15 cellular contexts compared by ENCODE assay signal in the genomic region with DNA sequence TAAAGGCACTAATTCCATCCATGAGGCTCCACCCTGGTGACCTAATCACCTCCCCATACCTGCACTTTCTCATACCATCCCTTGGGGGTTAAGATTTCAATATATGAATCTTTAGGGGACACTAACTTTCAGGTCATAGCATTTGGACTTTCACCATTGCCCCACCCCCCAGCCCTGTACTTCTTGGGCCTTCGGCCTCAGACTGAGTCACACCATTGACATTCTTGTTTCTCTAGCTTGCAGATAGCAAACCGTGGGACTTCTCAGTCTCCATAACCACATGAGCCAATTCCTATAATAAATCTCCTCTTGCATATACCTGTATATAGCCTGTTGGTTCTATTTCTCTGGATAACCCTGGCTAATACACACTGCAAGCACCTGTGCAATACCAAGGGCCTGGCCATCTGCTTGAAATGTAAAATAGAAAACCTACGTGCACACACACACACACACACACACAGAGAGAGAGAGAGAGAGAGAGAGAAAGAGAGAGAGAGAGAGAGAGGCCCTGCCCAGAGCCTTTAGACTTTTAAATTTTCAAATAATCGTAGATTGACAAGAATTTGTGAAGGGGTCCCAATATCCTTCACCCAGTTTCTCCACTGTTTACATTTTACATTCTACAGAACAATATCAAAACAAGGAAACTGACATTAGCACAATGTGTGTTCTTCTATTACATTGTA. TPM values are rescaled to one million over a fixed set of nuclear protein-coding genes. Genes with fewer than 3 reads are reported as not detected.
DNase-seq lines count a peak whose midpoint lies in the region; ATAC-seq and TF ChIP-seq lines count a peak whose summit lies in the region.
"Had no signal": no experiment of that assay in that cellular context is flagged by ENCODE, and none has a peak within 500 bp of the region (broad histone marks: within the 10 kb centered on the region; RNA-seq: fewer than 3 reads in every experiment).

No MANE protein-coding gene starts in this region.

- no peak overlapping the region for H2AFZ ChIP-seq in fibroblast of lung (ENCODE audit: low read length)

- H3K27ac ChIP-seq in fibroblast of lung (ENCODE audit: insufficient read depth, low read length) (no peak overlapping the region), right lobe of liver (no peak overlapping the region)
- H3K27ac ChIP-seq: thyroid gland had no signal

- no peak overlapping the region for H3K9ac ChIP-seq in fibroblast of lung (ENCODE audit: insufficient read depth, low read length)

- no peak overlapping the region for H3K4me2 ChIP-seq in fibroblast of lung (ENCODE audit: extremely low read depth, insufficient read depth, low read length)

- H3K36me3 ChIP-seq in fibroblast of lung (ENCODE audit: control insufficient read depth, insufficient read depth, low read length) (no peaks in the 10 kb centered on the region), right lobe of liver (no peaks in the 10 kb centered on the region)
- H3K36me3 ChIP-seq: thyroid gland had no signal

- H4K20me1 ChIP-seq in fibroblast of lung (ENCODE audit: control insufficient read depth, extremely low read depth, insufficient read depth, low read length), result no peaks in the 10 kb centered on the region

- TF ChIP-seq CTCF in fibroblast of lung (conservative IDR thresholded peaks at IDR 0.05 in 1 of 2, IDR thresholded peaks at IDR 0.05 in 1 of 2; ENCODE audit: low read depth in 1 of 2, low read length in 2 of 2) (no peak), right lobe of liver (IDR thresholded peaks at IDR 0.05) (no peak)

- H3K4me1 ChIP-seq in fibroblast of lung (ENCODE audit: control insufficient read depth, extremely low read depth, insufficient read depth, low read length) (peaks cover 4% of the 10 kb centered on the region), right lobe of liver (no peaks in the 10 kb centered on the region)
- H3K4me1 ChIP-seq: thyroid gland had no signal

- WGBS in right lobe of liver (ENCODE audit: insufficient coverage, low coverage, low lambda C conversion rate, missing lambda C conversion rate), result 45% methylated on average over 4 of the region's 4 CpGs

- H3K9me3 ChIP-seq in fibroblast of lung (ENCODE audit: control insufficient read depth, insufficient read depth, low read depth, low read length) (no peaks in the 10 kb centered on the region), right lobe of liver (no peaks in the 10 kb centered on the region)
- H3K9me3 ChIP-seq: thyroid gland had no signal

- ATAC-seq in right lobe of liver, result no peak
- ATAC-seq: naive thymus-derived CD8-positive, alpha-beta T cell; Panc1 had no signal

- peaks cover 4% of the 10 kb centered on the region for H3K27me3 ChIP-seq in fibroblast of lung (ENCODE audit: control insufficient read depth, insufficient read depth, low read length)
- H3K27me3 ChIP-seq in right lobe of liver, result no peaks in the 10 kb centered on the region
- H3K27me3 ChIP-seq: thyroid gland had no signal

- intact Hi-C loops in right lobe of liver (cut with DNase I), result no loop called here

- H3K4me3 ChIP-seq in fibroblast of lung (replicated peaks in 1 of 4; ENCODE audit: control extremely low read depth in 1 of 4, insufficient read depth in 1 of 4, low read depth in 3 of 4, low read length in 4 of 4) (no peak overlapping the region), right lobe of liver (no peak overlapping the region)
- H3K4me3 ChIP-seq: thyroid gland had no signal

- TF ChIP-seq POLR2A in right lobe of liver (IDR thresholded peaks at IDR 0.05), result no peak

- peak; percentile 89 for DNase-seq in ELR (ENCODE audit: low read depth)
- DNase-seq in RKO (ENCODE audit: low spot score), result peak; percentile 49
- DNase-seq in fibroblast of lung (ENCODE audit: low read depth in 2 of 2), result peak; percentile 75 to 89
- DNase-seq in renal cortical epithelial cell (ENCODE audit: low read depth), result peak; percentile 80
- DNase-seq in NCI-H524 treated with DMSO at 0.1 percent for 48 hours (lab: John Stamatoyannopoulos, UW), result no peak
- no peak for DNase-seq in right lobe of liver
- DNase-seq in stimulated activated naive CD4-positive, alpha-beta T cell (lab: John Stamatoyannopoulos, UW), result no peak
- DNase-seq in nucleus accumbens (lab: John Stamatoyannopoulos, UW), result no peak
- DNase-seq: activated CD4-positive, alpha-beta T cell treated with anti-CD3 and anti-CD28 coated beads, Interleukin-2, amount 50 U/mL, for 48 hours; activated naive CD4-positive, alpha-beta T cell treated with Interleukin-2 at 50 U/mL for 16 hours; T-helper 2 cell; thyroid gland had no signal

- no peaks in the 10 kb centered on the region for H3K79me2 ChIP-seq in fibroblast of lung (ENCODE audit: control insufficient read depth, insufficient read depth, low read length)

RNA-seq across cellular contexts. Expression of a gene that starts 25.3 kb away (rescaled TPM):
- total RNA-seq in fibroblast of lung, result 0.26 TPM in 1 of 2 replicates, not detected in the other
- 0.08 and 0.09 TPM in 2 replicates for polyA plus RNA-seq in fibroblast of lung
- 0.09 and 0.19 TPM in 2 replicates for polyA plus RNA-seq in fibroblast of lung (2012)
- 1.1 TPM in 1 of 2 replicates, not detected in the other for polyA minus RNA-seq in fibroblast of lung (ENCODE audit: low replicate concordance)
- 0.30 and 6.1 TPM in 2 replicates for total RNA-seq in renal cortical epithelial cell
- total RNA-seq in right lobe of liver, result 1 to 10 TPM in 2 of 6 experiments, under 1 TPM in 4; 0.38 to 1.7 (median 0.72) TPM
- total RNA-seq: frontal cortex; naive thymus-derived CD8-positive, alpha-beta T cell had no signal
- polyA plus RNA-seq: naive thymus-derived CD8-positive, alpha-beta T cell had no signal

RNA-seq across cellular contexts. Expression of a gene that starts 32.9 kb away (rescaled TPM):
- not detected in 2 replicates for total RNA-seq in fibroblast of lung
- polyA plus RNA-seq in fibroblast of lung, result not detected in 2 replicates
- not detected in 2 replicates for polyA plus RNA-seq in fibroblast of lung (2012)
- not detected in 2 replicates for polyA minus RNA-seq in fibroblast of lung (ENCODE audit: low replicate concordance)
- total RNA-seq in renal cortical epithelial cell, result not detected in 2 replicates
- not detected for total RNA-seq in right lobe of liver
- total RNA-seq: frontal cortex; naive thymus-derived CD8-positive, alpha-beta T cell; thyroid gland had no signal
- polyA plus RNA-seq: naive thymus-derived CD8-positive, alpha-beta T cell had no signal

Comparison
In these comparisons a context has a peak if more than half of its experiments do, and no peak if none do; other contexts are left out.
1. DNase-seq: peak in ELR (single experiment), RKO (single experiment), fibroblast of lung (2 of 2) and renal cortical epithelial cell (single experiment); none in NCI-H524 treated with DMSO at 0.1 percent for 48 hours (single experiment), right lobe of liver (0 of 3), stimulated activated naive CD4-positive, alpha-beta T cell (0 of 6) and nucleus accumbens (0 of 56).